ENCODE assay signal across 23 cellular contexts in the genomic region with DNA sequence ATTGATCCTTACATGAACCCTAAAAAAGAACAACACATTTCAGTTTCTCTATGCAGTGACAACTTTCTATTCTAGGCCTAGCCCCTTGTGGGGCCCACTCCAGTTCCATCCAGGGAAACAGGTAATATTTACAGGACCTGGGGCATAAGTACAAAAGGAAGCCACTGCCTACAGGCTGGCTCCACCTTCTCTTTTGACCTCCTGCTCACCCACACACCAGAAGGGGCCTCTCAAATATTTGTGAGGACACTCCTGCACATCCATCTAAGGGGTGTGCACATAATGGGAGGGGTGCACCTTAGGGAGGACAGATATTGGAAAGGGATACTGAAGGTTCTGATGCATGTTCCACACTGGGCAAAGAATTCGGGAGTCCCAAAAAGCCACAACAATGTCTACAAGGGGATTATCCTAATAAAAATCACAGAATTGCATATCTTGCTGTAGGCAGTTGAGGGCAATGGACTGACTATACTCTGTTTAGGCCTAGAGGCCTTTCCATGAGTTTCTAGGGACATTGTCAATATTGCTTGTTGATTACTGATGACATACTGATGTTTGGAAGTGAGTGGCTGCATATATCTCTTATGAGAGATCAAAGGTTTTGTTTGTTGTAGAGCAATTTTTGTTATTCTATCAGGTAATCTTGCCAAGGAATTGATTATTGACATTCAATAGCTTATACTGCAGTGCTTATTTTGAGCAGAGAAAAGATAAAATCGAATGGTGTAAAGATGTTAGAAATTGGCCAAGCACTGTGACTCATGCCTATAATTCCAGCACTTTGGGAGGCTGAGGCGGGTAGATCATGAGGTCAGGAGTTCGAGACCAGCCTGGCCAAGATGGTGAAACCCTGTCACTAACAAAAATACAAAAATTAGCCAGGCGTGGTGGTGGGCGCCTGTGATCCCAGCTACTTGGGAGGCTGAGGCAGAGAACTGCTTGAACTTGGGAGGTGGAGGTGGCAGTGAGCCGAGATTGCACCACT. TPM values are rescaled to one million over a fixed set of nuclear protein-coding genes. Genes with fewer than 3 reads are reported as not detected.
DNase-seq lines count a peak whose midpoint lies in the region; ATAC-seq, FAIRE-seq and TF ChIP-seq lines count a peak whose summit lies in the region.
"Had no signal": no experiment of that assay in that cellular context is flagged by ENCODE, and none has a peak within 500 bp of the region (broad histone marks: within the 10 kb centered on the region; RNA-seq: fewer than 3 reads in every experiment).

No MANE protein-coding gene starts in this region.

- H3K27me3 Mint-ChIP-seq in WTC11 (ENCODE audit: low read depth) (no peaks in the 10 kb centered on the region), type B pancreatic cell (no peaks in the 10 kb centered on the region)
- H3K27me3 Mint-ChIP-seq: IgD-negative memory B cell had no signal

- peaks cover 5% of the 10 kb centered on the region for H3K4me1 Mint-ChIP-seq in WTC11
- H3K4me1 Mint-ChIP-seq in type B pancreatic cell (ENCODE audit: unreplicated experiment): peaks cover 20% of the 10 kb centered on the region

- H3K9me3 ChIP-seq in cardiac muscle cell (ENCODE audit: low read depth) (no peaks in the 10 kb centered on the region), right atrium auricular region (no peaks in the 10 kb centered on the region), HepG2 (ENCODE audit: low read length) (no peaks in the 10 kb centered on the region)

- H3K9ac ChIP-seq in HepG2 (ENCODE audit: insufficient read depth, low read depth, low read length): peak overlapping the region; percentile 73

- H3K9me3 Mint-ChIP-seq in WTC11 (no peaks in the 10 kb centered on the region), type B pancreatic cell (no peaks in the 10 kb centered on the region)
- H3K9me3 Mint-ChIP-seq: IgD-negative memory B cell had no signal

- peak; percentile 34; the same call in 1 of the 2 replicates for TF ChIP-seq RAD21 in HepG2 (CRISPR knock-in tag; IDR thresholded peaks at IDR 0.05)

- TF ChIP-seq EP300 in HepG2 (IDR thresholded peaks at IDR 0.05; ENCODE audit: low read depth in 2 of 2, low read length in 2 of 2) (peak; percentile 67 to 86; a peak in 3 of 4 replicates), HepG2 (CRISPR knock-in tag; IDR thresholded peaks at IDR 0.05; ENCODE audit: borderline replicate concordance) (peak; percentile 59)

- no peak overlapping the region for H3K4me3 Mint-ChIP-seq in WTC11
- no peak overlapping the region for H3K4me3 Mint-ChIP-seq in type B pancreatic cell

- no peak overlapping the region for H3K27ac Mint-ChIP-seq in WTC11
- H3K27ac Mint-ChIP-seq in type B pancreatic cell: peak overlapping the region; percentile 42
- H3K27ac Mint-ChIP-seq: IgD-negative memory B cell had no signal

- H3K79me2 ChIP-seq in HepG2 (ENCODE audit: insufficient read depth, low read length): no peaks in the 10 kb centered on the region

- WGBS in HepG2 (ENCODE audit: low lambda C conversion rate): 50% methylated on average over 7 of the region's 7 CpGs

- no peak for DNase-seq in cardiac muscle cell (ENCODE audit: low read depth in 1 of 2, low spot score in 1 of 2)
- DNase-seq in right atrium auricular region (ENCODE audit: low spot score): no peak
- DNase-seq in WTC11 (ENCODE audit: low spot score): no peak
- peak; percentile 91 for DNase-seq in HepG2 (ENCODE audit: low spot score)
- no peak for DNase-seq in type B pancreatic cell (ENCODE audit: extremely low spot score, unreplicated experiment)
- DNase-seq in dorsolateral prefrontal cortex: no peak
- no peak for DNase-seq in NCI-H524 (lab: John Stamatoyannopoulos, UW)
- no peak for DNase-seq in NCI-H510A treated with DMSO at 0.1 percent for 48 hours (lab: John Stamatoyannopoulos, UW)
- DNase-seq: HCEC 1CT, NCI-H1048, NCI-H1417 treated with DMSO at 0.1 percent for 48 hours, NCI-H1694 treated with DMSO at 0.1 percent for 48 hours, NCI-H2081 treated with DMSO at 0.1 percent for 48 hours, NCI-H2171 treated with DMSO at 0.1 percent for 48 hours, NCI-H345, NCI-H524 treated with DMSO at 0.1 percent for 48 hours, NCI-H82, RPMI8226, SHP77 had no signal

- POLR2A ChIA-PET in WTC11 (lab: Charles Lee) (no interaction called here), HepG2 (lab: Yijun Ruan, JAX) (interaction anchor here (0.8 to 2.9 kb wide), 10 partner anchors 9 to 76 kb away, joined by 4 to 25 read pairs (median 7); a partner anchor contains a TSS)

- no peak overlapping the region for H2AFZ ChIP-seq in HepG2 (ENCODE audit: low read length)

- ATAC-seq in WTC11 (no peak), HepG2 (peak; percentile 88)

- H4K20me1 ChIP-seq in HepG2 (ENCODE audit: insufficient read depth, low read length): no peaks in the 10 kb centered on the region

- intact Hi-C loops in HepG2 (cut with micrococcal nuclease; ENCODE audit: unreplicated experiment): loop anchor here (1.0 kb wide), 2 partner anchors 22 to 24 kb away; a partner anchor contains a TSS
- intact Hi-C loops in dorsolateral prefrontal cortex (cut with DNase I): no loop called here

- CTCF ChIA-PET in WTC11 (lab: Charles Lee): interaction anchor here (0.6 to 1.7 kb wide), 3 partner anchors 9 to 553 kb away, joined by 4 to 10 read pairs (median 6); no protein-coding TSS in a partner anchor
- CTCF ChIA-PET in HepG2 (lab: Yijun Ruan, JAX; ENCODE audit: low intra/inter-chr PET ratio, low total read pairs): no interaction called here

- peak overlapping the region; percentile 94 for H3K4me2 ChIP-seq in HepG2 (ENCODE audit: low read depth, low read length)

- no peak for TF ChIP-seq CTCF in cardiac muscle cell (IDR thresholded peaks at IDR 0.05; ENCODE audit: low read depth, low read length)
- no peak for TF ChIP-seq CTCF in right atrium auricular region (IDR thresholded peaks at IDR 0.05)
- TF ChIP-seq CTCF in WTC11 (IDR thresholded peaks at IDR 0.05): no peak
- 0 out of 2 replicates have a peak, but pooled peaks have one; percentile 13 for TF ChIP-seq CTCF in HepG2 (CRISPR knock-in tag; IDR thresholded peaks at IDR 0.05)
- no peak for TF ChIP-seq CTCF in type B pancreatic cell (conservative IDR thresholded peaks at IDR 0.05)
- no peak for TF ChIP-seq CTCF in dorsolateral prefrontal cortex (IDR thresholded peaks at IDR 0.05 in 54 of 56, conservative IDR thresholded peaks at IDR 0.05 in 2 of 56; ENCODE audit: low read depth in 1 of 56, partially characterized antibody in 56 of 56)

- in situ Hi-C loops in HepG2 (cut with HindIII; ENCODE audit: extremely low pct_ligation_motif_present, low pct_unique_long_range_greater_than_20kb): no loop called here

- H3K4me3 ChIP-seq in cardiac muscle cell (no peak overlapping the region), right atrium auricular region (no peak overlapping the region), HepG2 (replicated peaks in 1 of 3; ENCODE audit: insufficient read depth in 1 of 3, low read depth in 2 of 3, low read length in 3 of 3) (peak overlapping the region in 2 of 3 experiments; percentile 10 to 56; a peak in 3 of 6 replicates), dorsolateral prefrontal cortex (no peak overlapping the region)

- peak; percentile 32 to 40; a peak in 2 of 4 replicates for TF ChIP-seq POLR2A in HepG2 (IDR thresholded peaks at IDR 0.05; ENCODE audit: insufficient read depth in 1 of 2, low read depth in 2 of 2, low read length in 2 of 2)

- H3K27me3 ChIP-seq in cardiac muscle cell: no peaks in the 10 kb centered on the region
- no peaks in the 10 kb centered on the region for H3K27me3 ChIP-seq in right atrium auricular region
- no peaks in the 10 kb centered on the region for H3K27me3 ChIP-seq in HepG2 (ENCODE audit: control insufficient read depth in 1 of 2, insufficient read depth in 2 of 2, low read length in 2 of 2)
- no peaks in the 10 kb centered on the region for H3K27me3 ChIP-seq in dorsolateral prefrontal cortex

- H3K4me1 ChIP-seq in cardiac muscle cell (ENCODE audit: low read depth) (peaks cover 10% of the 10 kb centered on the region), right atrium auricular region (no peaks in the 10 kb centered on the region), HepG2 (ENCODE audit: insufficient read depth, low read length) (peaks cover 61% of the 10 kb centered on the region)

- H3K27ac ChIP-seq in cardiac muscle cell (peak overlapping the region; percentile 24), right atrium auricular region (no peak overlapping the region), HepG2 (ENCODE audit: extremely low read length, insufficient read depth, low read length) (peak overlapping the region; percentile 90), dorsolateral prefrontal cortex (no peak overlapping the region)

- FAIRE-seq in HepG2 (lab: Jason Lieb, UNC): peak; percentile 63
- FAIRE-seq: D721Med, G401.6, H1 had no signal

- no peaks in the 10 kb centered on the region for H3K36me3 Mint-ChIP-seq in WTC11
- no peaks in the 10 kb centered on the region for H3K36me3 Mint-ChIP-seq in type B pancreatic cell

- H3K36me3 ChIP-seq in cardiac muscle cell: no peaks in the 10 kb centered on the region
- H3K36me3 ChIP-seq in right atrium auricular region: no peaks in the 10 kb centered on the region
- H3K36me3 ChIP-seq in HepG2 (replicated peaks in 1 of 2; ENCODE audit: control insufficient read depth in 1 of 2, insufficient read depth in 2 of 2, low read length in 2 of 2): no peaks in the 10 kb centered on the region

- no TSS peak for BruUV-seq in HepG2 (replicated peaks; lab: Mats Ljungman, UMichigan)

RNA-seq across cellular contexts. Expression of a gene that starts 23.8 kb away (rescaled TPM):
- total RNA-seq in cardiac muscle cell (63.2 and 78.6 TPM in 2 replicates), right atrium auricular region (10 to 100 TPM; 24.1 to 28.1 TPM), WTC11 (2021) (367 to 406 TPM (median 379 TPM) in 3 replicates), HepG2 (2016; rRNA removed; fragmentation: Illumina TruSeq; extraction: Trizol) (97.7 and 164 TPM in 2 replicates), type B pancreatic cell (ENCODE audit: low replicate concordance) (203 and 304 TPM in 2 replicates), dorsolateral prefrontal cortex (100 to 1,000 TPM; 105 to 187 (median 137) TPM)
- polyA plus RNA-seq in cardiac muscle cell (67.3 and 81.7 TPM in 2 replicates), HepG2 (2011; rRNA removed) (52.3 and 73.3 TPM in 2 replicates)
- 14.2 and 15.3 TPM in 2 replicates for total RNA-seq in HepG2 (2016; cell fraction: cytosol; rRNA removed; fragmentation: Illumina TruSeq; extraction: Trizol; ENCODE audit: low read depth)
- 105 and 171 TPM in 2 replicates for total RNA-seq in HepG2 (2016; cell fraction: insoluble cytoplasmic fraction; rRNA removed; fragmentation: Illumina TruSeq; extraction: Trizol)
- 84.7 and 87.9 TPM in 2 replicates for total RNA-seq in HepG2 (2016; cell fraction: membrane; rRNA removed; fragmentation: Illumina TruSeq; extraction: Trizol)
- 152 and 163 TPM in 2 replicates for total RNA-seq in HepG2 (2016; cell fraction: nucleus; rRNA removed; fragmentation: Illumina TruSeq; extraction: Trizol)
- 28.9 and 35.7 TPM in 2 replicates for polyA plus RNA-seq in HepG2 (2011; cell fraction: cytosol; rRNA removed)
- polyA plus RNA-seq in HepG2 (2011; cell fraction: nucleus; rRNA removed): 80.5 and 102 TPM in 2 replicates
- 166 and 486 TPM in 2 replicates for polyA plus RNA-seq in HepG2 (2012)
- polyA plus RNA-seq in HepG2 (2016; cell fraction: cytosol; fragmentation: Illumina TruSeq; extraction: Trizol; ENCODE audit: low read depth): 36.5 and 45.0 TPM in 2 replicates
- polyA plus RNA-seq in HepG2 (2016; cell fraction: insoluble cytoplasmic fraction; fragmentation: Illumina TruSeq; extraction: Trizol; ENCODE audit: low read depth): 1,088 and 1,120 TPM in 2 replicates
- 139 and 151 TPM in 2 replicates for polyA plus RNA-seq in HepG2 (2016; cell fraction: membrane; fragmentation: Illumina TruSeq; extraction: Trizol; ENCODE audit: low read depth)
- polyA plus RNA-seq in HepG2 (2016; cell fraction: nucleus; fragmentation: Illumina TruSeq; extraction: Trizol; ENCODE audit: insufficient read depth, low read depth): 525 and 575 TPM in 2 replicates
- 11.2 and 12.3 TPM in 2 replicates for polyA minus RNA-seq in HepG2 (2011; rRNA and poly(A)+ RNA removed; ENCODE audit: low replicate concordance)
- polyA minus RNA-seq in HepG2 (2011; cell fraction: cytosol; rRNA and poly(A)+ RNA removed): 34.8 and 38.9 TPM in 2 replicates
- 205 and 222 TPM in 2 replicates for polyA minus RNA-seq in HepG2 (2011; cell fraction: nucleus; rRNA and poly(A)+ RNA removed)

Comparison
In these comparisons a context has a peak if more than half of its experiments do, and no peak if none do; other contexts are left out.
1. H3K27ac ChIP-seq: peak in cardiac muscle cell (single experiment) and HepG2 (single experiment); none in right atrium auricular region (0 of 2) and dorsolateral prefrontal cortex (0 of 59).
2. H3K4me3 ChIP-seq: peak in HepG2 (2 of 3); none in cardiac muscle cell (single experiment), right atrium auricular region (0 of 2) and dorsolateral prefrontal cortex (0 of 59).